In genomic region chr3:69092030-69092513, GRCh38 we compare ENCODE assay signal across 8 cellular contexts. TPM values are rescaled to one million over a fixed set of nuclear protein-coding genes. Genes with fewer than 3 reads are reported as not detected.
DNase-seq lines count a peak whose midpoint lies in the region; ATAC-seq lines count a peak whose summit lies in the region.

No MANE protein-coding gene starts in this region.

- in situ Hi-C loops in KBM-7 (cut with MboI; ENCODE audit: low pct_unique_long_range_greater_than_20kb, low sequenced_read_pairs), result no loop called here

- peaks cover 23% of the 10 kb centered on the region for H3K36me3 Mint-ChIP-seq in natural killer cell treated with Interleukin-12 subunit alpha and Interleukin-12 subunit beta and Interleukin-15 and Interleukin-18, amount 100 ng/mL, for 72 hours

- ATAC-seq in GM21447 (IDR thresholded peaks at IDR 0.05; ENCODE audit: unreplicated experiment), result peak; percentile 71
- peak; percentile 81 to 85 for ATAC-seq in natural killer cell treated with Interleukin-12 subunit alpha and Interleukin-12 subunit beta and Interleukin-15 and Interleukin-18, amount 100 ng/mL, for 72 hours

- H3K4me3 Mint-ChIP-seq in natural killer cell treated with Interleukin-12 subunit alpha and Interleukin-12 subunit beta and Interleukin-15 and Interleukin-18, amount 100 ng/mL, for 72 hours, result peak overlapping the region; percentile 88

- H3K9me3 Mint-ChIP-seq in natural killer cell treated with Interleukin-12 subunit alpha and Interleukin-12 subunit beta and Interleukin-15 and Interleukin-18, amount 100 ng/mL, for 72 hours, result no peaks in the 10 kb centered on the region

- H3K27ac Mint-ChIP-seq in natural killer cell treated with Interleukin-12 subunit alpha and Interleukin-12 subunit beta and Interleukin-15 and Interleukin-18, amount 100 ng/mL, for 72 hours, result peak overlapping the region; percentile 90 to 93

- peaks cover 72 to 74% of the 10 kb centered on the region in 2 donors for H3K4me1 Mint-ChIP-seq in natural killer cell treated with Interleukin-12 subunit alpha and Interleukin-12 subunit beta and Interleukin-15 and Interleukin-18, amount 100 ng/mL, for 72 hours (ENCODE audit: low read depth in 2 of 2)

- no peaks in the 10 kb centered on the region for H3K27me3 Mint-ChIP-seq in natural killer cell treated with Interleukin-12 subunit alpha and Interleukin-12 subunit beta and Interleukin-15 and Interleukin-18, amount 100 ng/mL, for 72 hours

- DNase-seq in ELF-1 (ENCODE audit: low read depth, low spot score) (peak; percentile 13), KBM-7 (peak; percentile 94), astrocyte of the hippocampus (ENCODE audit: low read depth, low spot score) (peak; percentile 57), NCI-H2227 treated with DMSO at 0.1 percent for 48 hours (lab: John Stamatoyannopoulos, UW) (no peak), H4 (ENCODE audit: low spot score) (no peak), DMS114 treated with DMSO at 0.1 percent for 48 hours (lab: John Stamatoyannopoulos, UW; ENCODE audit: unreplicated experiment) (no peak)
- no peak for DNase-seq in natural killer cell treated with Interleukin-12 subunit alpha and Interleukin-12 subunit beta and Interleukin-15 and Interleukin-18, amount 100 ng/mL, for 72 hours (ENCODE audit: low spot score)

RNA-seq across cellular contexts. Expression of gene ARL6IP5, which starts 7.3 kb away (rescaled TPM):
- 100 to 1,000 TPM; 110 to 135 TPM for total RNA-seq in natural killer cell treated with Interleukin-12 subunit alpha and Interleukin-12 subunit beta and Interleukin-15 and Interleukin-18, amount 100 ng/mL, for 72 hours
- total RNA-seq in H4 (2014; rRNA removed; shearing (Covaris generic)), result 34.3 and 66.8 TPM in 2 replicates

RNA-seq across cellular contexts. Expression of gene UBA3, which starts 11.9 kb away (rescaled TPM):
- 100 to 1,000 TPM in 1 of 2 donors, 10 to 100 TPM in 1; 93.4 to 111 TPM for total RNA-seq in natural killer cell treated with Interleukin-12 subunit alpha and Interleukin-12 subunit beta and Interleukin-15 and Interleukin-18, amount 100 ng/mL, for 72 hours
- 35.3 and 57.5 TPM in 2 replicates for total RNA-seq in H4 (2014; rRNA removed; shearing (Covaris generic))

RNA-seq across cellular contexts. Expression of gene LMOD3, which starts 30.3 kb away (rescaled TPM):
- not detected for total RNA-seq in natural killer cell treated with Interleukin-12 subunit alpha and Interleukin-12 subunit beta and Interleukin-15 and Interleukin-18, amount 100 ng/mL, for 72 hours
- not detected in 2 replicates for total RNA-seq in H4 (2014; rRNA removed; shearing (Covaris generic))

RNA-seq across cellular contexts. Expression of gene TMF1, which starts 39.9 kb away (rescaled TPM):
- 10 to 100 TPM; 42.2 to 43.7 TPM for total RNA-seq in natural killer cell treated with Interleukin-12 subunit alpha and Interleukin-12 subunit beta and Interleukin-15 and Interleukin-18, amount 100 ng/mL, for 72 hours
- total RNA-seq in H4 (2014; rRNA removed; shearing (Covaris generic)), result 4.6 and 8.6 TPM in 2 replicates

Comparison
In these comparisons a context has a peak if more than half of its experiments do, and no peak if none do; other contexts are left out.
1. DNase-seq: peak in ELF-1 (single experiment), KBM-7 (single experiment) and astrocyte of the hippocampus (single experiment); none in natural killer cell treated with Interleukin-12 subunit alpha and Interleukin-12 subunit beta and Interleukin-15 and Interleukin-18, amount 100 ng/mL, for 72 hours (single experiment), NCI-H2227 treated with DMSO at 0.1 percent for 48 hours (single experiment), H4 (single experiment) and DMS114 treated with DMSO at 0.1 percent for 48 hours (single experiment).